7 cellular contexts compared by ENCODE assay signal in genomic region chr1:19747741-19748140, GRCh38.
"Had no signal": no experiment of that assay in that cellular context is flagged by ENCODE, and none has a peak within 500 bp of the region (broad histone marks: within the 10 kb centered on the region; RNA-seq: fewer than 3 reads in every experiment).

No MANE protein-coding gene starts in this region.

- H3K4me3 ChIP-seq: GM23338 had no signal

- FAIRE-seq: H1, H54, HepG2 had no signal

- DNase-seq: H9, HCEC 1CT had no signal

- ATAC-seq: GM23338, HepG2 had no signal

- H3K27ac ChIP-seq: HL-60 had no signal
